ENCODE assay signal across 10 cellular contexts in the genomic region with DNA sequence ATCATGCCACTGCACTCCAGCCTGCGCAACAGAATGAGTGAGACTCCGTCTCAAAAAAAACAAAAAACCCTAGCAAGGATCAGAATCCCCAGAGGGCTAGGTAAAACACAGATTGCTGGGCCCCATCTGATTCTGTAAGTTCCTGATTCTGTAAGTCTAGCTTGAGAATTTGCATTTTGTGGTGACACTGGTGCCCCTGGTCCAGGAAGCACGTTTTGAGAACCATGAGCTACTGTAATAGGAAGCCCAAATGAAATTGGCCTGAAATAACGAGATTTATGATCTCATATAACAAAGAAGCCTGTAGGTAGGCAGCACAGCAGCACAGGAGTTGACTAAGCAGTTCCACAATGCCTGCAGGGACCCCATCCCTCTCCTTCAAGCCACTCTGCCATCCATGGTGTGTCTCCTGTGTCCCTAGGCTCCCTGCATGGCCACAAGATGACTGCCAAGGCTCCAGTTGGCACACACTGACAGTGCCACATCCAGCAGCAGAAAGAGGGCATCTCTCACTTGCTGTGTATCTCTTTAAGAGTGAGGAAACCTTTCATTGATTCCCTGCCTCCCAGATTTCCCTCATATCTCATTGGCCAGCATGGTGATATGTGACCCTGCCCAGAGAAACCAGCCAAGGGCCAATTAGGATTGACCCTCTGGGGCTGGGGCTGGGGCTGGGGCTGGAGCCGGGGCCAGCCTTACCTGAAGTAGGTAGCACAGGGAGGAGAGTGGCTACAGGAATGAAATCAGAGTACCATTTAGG. TPM values are rescaled to one million over a fixed set of nuclear protein-coding genes. Genes with fewer than 3 reads are reported as not detected.
DNase-seq lines count a peak whose midpoint lies in the region; ATAC-seq and TF ChIP-seq lines count a peak whose summit lies in the region.
"Had no signal": no experiment of that assay in that cellular context is flagged by ENCODE, and none has a peak within 500 bp of the region (broad histone marks: within the 10 kb centered on the region; RNA-seq: fewer than 3 reads in every experiment).

No MANE protein-coding gene starts in this region.

- H3F3A ChIP-seq in GM23338 (replicated peaks; ENCODE audit: low read depth): peaks cover 11% of the 10 kb centered on the region

- peak overlapping the region; percentile 56; the same call in 1 of the 2 replicates for H3K4me2 ChIP-seq in GM23338

- DNase-seq in GM23338 (ENCODE audit: low spot score): peak; percentile 67
- DNase-seq in Kasumi-1 (lab: John Stamatoyannopoulos, UW): peak; percentile 48 to 52
- peak; percentile 61 for DNase-seq in iPS-NIHi7 (ENCODE audit: extremely low spot score)
- DNase-seq in T-helper 1 cell: no peak
- no peak for DNase-seq in NCI-H345 (lab: John Stamatoyannopoulos, UW)
- no peak for DNase-seq in COLO829 (ENCODE audit: low spot score)
- no peak for DNase-seq in adrenal gland
- DNase-seq: SIG-M5 had no signal

- H3K4me3 ChIP-seq in GM23338 (0 out of 2 replicates have a peak overlapping the region, but pooled peaks have one; percentile 29), adrenal gland (no peak overlapping the region)
- H3K4me3 ChIP-seq: skin epidermis had no signal

- H3K27me3 Mint-ChIP-seq in GM23338 (ENCODE audit: insufficient read depth, low read depth, poor library complexity): peaks cover 8% of the 10 kb centered on the region

- H3K27ac ChIP-seq in GM23338 (ENCODE audit: low read depth) (peak overlapping the region; percentile 68), adrenal gland (no peak overlapping the region)

- peaks cover 66% of the 10 kb centered on the region for H3K4me1 Mint-ChIP-seq in GM23338

- 75 to 81% (median 78%) methylated on average over 5 of the region's 5 CpGs for WGBS in adrenal gland, 4 donors

- H3K27me3 ChIP-seq in GM23338 (ENCODE audit: insufficient read depth) (no peaks in the 10 kb centered on the region), adrenal gland (no peaks in the 10 kb centered on the region)

- H4K20me1 ChIP-seq in GM23338 (replicated peaks; ENCODE audit: insufficient read depth): no peaks in the 10 kb centered on the region; the same call in 1 of the 2 replicates

- H2AFZ ChIP-seq in GM23338: no peak overlapping the region

- intact Hi-C loops in adrenal gland (cut with DNase I): no loop called here

- TF ChIP-seq CTCF in GM23338 (conservative IDR thresholded peaks at IDR 0.05; ENCODE audit: low read depth in 2 of 2): no peak
- no peak for TF ChIP-seq CTCF in adrenal gland (IDR thresholded peaks at IDR 0.05)

- H3K79me2 ChIP-seq in GM23338 (replicated peaks; ENCODE audit: insufficient read depth): peaks cover 79% of the 10 kb centered on the region

- H3K27ac Mint-ChIP-seq in GM23338: peak overlapping the region; percentile 29; the same call in 1 of the 2 replicates

- peak; percentile 61 for ATAC-seq in GM18499 (IDR thresholded peaks at IDR 0.05; ENCODE audit: insufficient read depth, unreplicated experiment)
- ATAC-seq in GM23338: peak; percentile 55

- H3K9me3 ChIP-seq in adrenal gland (replicated peaks in 1 of 3): no peaks in the 10 kb centered on the region

- peak overlapping the region; percentile 43; the same call in 1 of the 3 replicates for H3K4me3 Mint-ChIP-seq in GM23338

- H3K9me3 Mint-ChIP-seq in GM23338: peaks cover 3% of the 10 kb centered on the region; the same call in 1 of the 3 replicates

- no peaks in the 10 kb centered on the region for H3K36me3 ChIP-seq in GM23338 (ENCODE audit: insufficient read depth)
- H3K36me3 ChIP-seq in adrenal gland (replicated peaks in 1 of 2): no peaks in the 10 kb centered on the region

- H3K4me1 ChIP-seq in GM23338 (ENCODE audit: insufficient read depth) (peaks cover 58% of the 10 kb centered on the region), adrenal gland (replicated peaks in 1 of 2) (peaks cover 0 to 9% of the 10 kb centered on the region in 2 donors)

- no peak for TF ChIP-seq POLR2A in adrenal gland (IDR thresholded peaks at IDR 0.05)

- H3K36me3 Mint-ChIP-seq in GM23338 (ENCODE audit: low read depth): peaks cover 10% of the 10 kb centered on the region; the same call in 1 of the 3 replicates

- H3K9me2 ChIP-seq in GM23338 (ENCODE audit: insufficient read depth): no peaks in the 10 kb centered on the region

TF ChIP-seq in GM23338, 12 proteins besides CTCF, POLR2A, EP300 and RAD21 (continues in another document):
- TF ChIP-seq POLR2AphosphoS5 (IDR thresholded peaks at IDR 0.05; ENCODE audit: low read depth) (no peak), NANOG (IDR thresholded peaks at IDR 0.05; ENCODE audit: borderline replicate concordance) (no peak), EZH2 (IDR thresholded peaks at IDR 0.05; ENCODE audit: low read depth, unreplicated experiment) (no peak), STAT1 (IDR thresholded peaks at IDR 0.05; ENCODE audit: unreplicated experiment) (no peak), EZH2phosphoT487 (IDR thresholded peaks at IDR 0.05; ENCODE audit: unreplicated experiment) (no peak), ZNF114 (CRISPR knock-in tag; IDR thresholded peaks at IDR 0.05) (no peak), CREB1 (CRISPR knock-in tag; IDR thresholded peaks at IDR 0.05; ENCODE audit: low read depth) (no peak), ZNF331 (CRISPR knock-in tag; IDR thresholded peaks at IDR 0.05; ENCODE audit: low read depth) (no peak)
- TF ChIP-seq, protein P1, sequence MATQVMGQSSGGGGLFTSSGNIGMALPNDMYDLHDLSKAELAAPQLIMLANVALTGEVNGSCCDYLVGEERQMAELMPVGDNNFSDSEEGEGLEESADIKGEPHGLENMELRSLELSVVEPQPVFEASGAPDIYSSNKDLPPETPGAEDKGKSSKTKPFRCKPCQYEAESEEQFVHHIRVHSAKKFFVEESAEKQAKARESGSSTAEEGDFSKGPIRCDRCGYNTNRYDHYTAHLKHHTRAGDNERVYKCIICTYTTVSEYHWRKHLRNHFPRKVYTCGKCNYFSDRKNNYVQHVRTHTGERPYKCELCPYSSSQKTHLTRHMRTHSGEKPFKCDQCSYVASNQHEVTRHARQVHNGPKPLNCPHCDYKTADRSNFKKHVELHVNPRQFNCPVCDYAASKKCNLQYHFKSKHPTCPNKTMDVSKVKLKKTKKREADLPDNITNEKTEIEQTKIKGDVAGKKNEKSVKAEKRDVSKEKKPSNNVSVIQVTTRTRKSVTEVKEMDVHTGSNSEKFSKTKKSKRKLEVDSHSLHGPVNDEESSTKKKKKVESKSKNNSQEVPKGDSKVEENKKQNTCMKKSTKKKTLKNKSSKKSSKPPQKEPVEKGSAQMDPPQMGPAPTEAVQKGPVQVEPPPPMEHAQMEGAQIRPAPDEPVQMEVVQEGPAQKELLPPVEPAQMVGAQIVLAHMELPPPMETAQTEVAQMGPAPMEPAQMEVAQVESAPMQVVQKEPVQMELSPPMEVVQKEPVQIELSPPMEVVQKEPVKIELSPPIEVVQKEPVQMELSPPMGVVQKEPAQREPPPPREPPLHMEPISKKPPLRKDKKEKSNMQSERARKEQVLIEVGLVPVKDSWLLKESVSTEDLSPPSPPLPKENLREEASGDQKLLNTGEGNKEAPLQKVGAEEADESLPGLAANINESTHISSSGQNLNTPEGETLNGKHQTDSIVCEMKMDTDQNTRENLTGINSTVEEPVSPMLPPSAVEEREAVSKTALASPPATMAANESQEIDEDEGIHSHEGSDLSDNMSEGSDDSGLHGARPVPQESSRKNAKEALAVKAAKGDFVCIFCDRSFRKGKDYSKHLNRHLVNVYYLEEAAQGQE (IDR thresholded peaks at IDR 0.05; ENCODE audit: unreplicated experiment): no peak
- TF ChIP-seq, protein P2, sequence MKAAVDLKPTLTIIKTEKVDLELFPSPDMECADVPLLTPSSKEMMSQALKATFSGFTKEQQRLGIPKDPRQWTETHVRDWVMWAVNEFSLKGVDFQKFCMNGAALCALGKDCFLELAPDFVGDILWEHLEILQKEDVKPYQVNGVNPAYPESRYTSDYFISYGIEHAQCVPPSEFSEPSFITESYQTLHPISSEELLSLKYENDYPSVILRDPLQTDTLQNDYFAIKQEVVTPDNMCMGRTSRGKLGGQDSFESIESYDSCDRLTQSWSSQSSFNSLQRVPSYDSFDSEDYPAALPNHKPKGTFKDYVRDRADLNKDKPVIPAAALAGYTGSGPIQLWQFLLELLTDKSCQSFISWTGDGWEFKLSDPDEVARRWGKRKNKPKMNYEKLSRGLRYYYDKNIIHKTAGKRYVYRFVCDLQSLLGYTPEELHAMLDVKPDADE (IDR thresholded peaks at IDR 0.05): no peak

RNA-seq across cellular contexts. Expression of gene SIPA1L3, which starts 21.7 kb away (rescaled TPM):
- 42.3 and 54.1 TPM in 2 replicates for total RNA-seq in GM23338 (2014; rRNA removed; shearing (Covaris generic))
- 7.6 and 15.7 TPM in 2 replicates for polyA plus RNA-seq in GM23338 (2016; fragmentation: Nextera tagmentation; extraction: Ambion mirVana)
- 10 to 100 TPM in 6 of 8 donors, 1 to 10 TPM in 2; 8.4 to 24.1 (median 14.1) TPM for total RNA-seq in adrenal gland
- polyA plus RNA-seq in adrenal gland: 10 to 100 TPM in 2 of 3 donors, 1 to 10 TPM in 1; 2.2 to 12.0 (median 10.2) TPM

RNA-seq across cellular contexts. Expression of gene WDR87, which starts 22.3 kb away (rescaled TPM):
- not detected in 2 replicates for total RNA-seq in GM23338 (2014; rRNA removed; shearing (Covaris generic))
- polyA plus RNA-seq in GM23338 (2016; fragmentation: Nextera tagmentation; extraction: Ambion mirVana): 0.02 TPM in 1 of 2 replicates, not detected in the other
- not detected for total RNA-seq in adrenal gland
- polyA plus RNA-seq in adrenal gland: under 1 TPM in 2 of 3 donors, not detected in 1; under 0.01 to 0.08 TPM

Comparison
In these comparisons a context has a peak if more than half of its experiments do, and no peak if none do; other contexts are left out.
1. DNase-seq: peak in GM23338 (single experiment), Kasumi-1 (2 of 2) and iPS-NIHi7 (single experiment); none in T-helper 1 cell (0 of 5), NCI-H345 (single experiment), COLO829 (single experiment) and adrenal gland (0 of 7).